Comparison of ENCODE assay signal across 1 cellular context in genomic region chr5:133428072-133428660, GRCh38.
TF ChIP-seq lines count a peak whose summit lies in the region.

No MANE protein-coding gene starts in this region.

TF ChIP-seq in H1, 55 proteins besides CTCF, POLR2A, EP300 and RAD21 (continued from another document):
- no peak for TF ChIP-seq CHD7 (IDR thresholded peaks at IDR 0.05; ENCODE audit: insufficient replicate concordance, low read length)
- no peak for TF ChIP-seq FOSL1 (IDR thresholded peaks at IDR 0.05; ENCODE audit: insufficient read depth, low read depth, low read length)
- no peak for TF ChIP-seq NANOG (IDR thresholded peaks at IDR 0.05; ENCODE audit: insufficient read depth, low read depth, low read length, poor library complexity, severe bottlenecking)
- TF ChIP-seq RNF2 (IDR thresholded peaks at IDR 0.05; ENCODE audit: borderline replicate concordance, low read depth, low read length, missing control alignments, poor library complexity, severe bottlenecking) = no peak
- no peak for TF ChIP-seq EGR1 (IDR thresholded peaks at IDR 0.05; ENCODE audit: borderline replicate concordance, low read depth, low read length)
- no peak for TF ChIP-seq PHF8 (conservative IDR thresholded peaks at IDR 0.05; ENCODE audit: low read depth, low read length)
- TF ChIP-seq RFX5 (IDR thresholded peaks at IDR 0.05; ENCODE audit: borderline replicate concordance, low read depth, low read length) = no peak
- TF ChIP-seq CHD1 (IDR thresholded peaks at IDR 0.05; ENCODE audit: low read depth, low read length) = no peak
